ENCODE assay signal across 1 cellular context in genomic region chr6:41895300-41896233, GRCh38.
TF ChIP-seq lines count a peak whose summit lies in the region.

USP49 (minus strand) TSS chr6:41895375; CDS start chr6:41806983, 88,392 bp downstream.

TF ChIP-seq in HepG2, 621 proteins besides CTCF, POLR2A, EP300 and RAD21 (continued from another document):
- no peak for TF ChIP-seq RXRB (CRISPR knock-in tag; IDR thresholded peaks at IDR 0.05; ENCODE audit: borderline replicate concordance)
- TF ChIP-seq HOXD1 (CRISPR knock-in tag; IDR thresholded peaks at IDR 0.05), result no peak
- TF ChIP-seq KLF9 (CRISPR knock-in tag; IDR thresholded peaks at IDR 0.05; ENCODE audit: low read depth), result no peak
- TF ChIP-seq CREM (IDR thresholded peaks at IDR 0.05), result no peak
- TF ChIP-seq CREM (CRISPR knock-in tag; IDR thresholded peaks at IDR 0.05), result no peak
- TF ChIP-seq HHEX (CRISPR knock-in tag; IDR thresholded peaks at IDR 0.05), result no peak
- TF ChIP-seq GPN1 (CRISPR knock-in tag; IDR thresholded peaks at IDR 0.05; ENCODE audit: borderline replicate concordance), result no peak
- peak; percentile 67 for TF ChIP-seq CREB1 (IDR thresholded peaks at IDR 0.05)
- peak; percentile 41; the same call in 1 of the 2 replicates for TF ChIP-seq CREB1 (CRISPR knock-in tag; IDR thresholded peaks at IDR 0.05)
- no peak for TF ChIP-seq ZNF276 (CRISPR knock-in tag; IDR thresholded peaks at IDR 0.05; ENCODE audit: low read depth)
- peak; percentile 48; the same call in 1 of the 2 replicates for TF ChIP-seq ZBTB7B (CRISPR knock-in tag; IDR thresholded peaks at IDR 0.05)
- TF ChIP-seq ZNF598 (CRISPR knock-in tag; IDR thresholded peaks at IDR 0.05; ENCODE audit: borderline replicate concordance), result peak; percentile 64; the same call in 1 of the 2 replicates
- TF ChIP-seq SALL1 (CRISPR knock-in tag; IDR thresholded peaks at IDR 0.05), result no peak
- TF ChIP-seq RNF219 (CRISPR knock-in tag; IDR thresholded peaks at IDR 0.05), result no peak
- TF ChIP-seq PHF20 (CRISPR knock-in tag; IDR thresholded peaks at IDR 0.05), result peak; percentile 16; the same call in 1 of the 2 replicates
- TF ChIP-seq SMYD3 (CRISPR knock-in tag; IDR thresholded peaks at IDR 0.05), result no peak
- no peak for TF ChIP-seq AKNA (CRISPR knock-in tag; IDR thresholded peaks at IDR 0.05; ENCODE audit: borderline replicate concordance)
- TF ChIP-seq RXRA (CRISPR knock-in tag; IDR thresholded peaks at IDR 0.05), result peak; percentile 15; the same call in 1 of the 2 replicates
- TF ChIP-seq MBNL3 (CRISPR knock-in tag; conservative IDR thresholded peaks at IDR 0.05), result no peak
- 0 out of 2 replicates have a peak, but pooled peaks have one; percentile 37 for TF ChIP-seq MTERF4 (CRISPR knock-in tag; IDR thresholded peaks at IDR 0.05)
- TF ChIP-seq ZNF337 (CRISPR knock-in tag; IDR thresholded peaks at IDR 0.05; ENCODE audit: borderline replicate concordance, low read depth), result 0 out of 2 replicates have a peak, but pooled peaks have one; percentile 59
- TF ChIP-seq IRF9 (CRISPR knock-in tag; IDR thresholded peaks at IDR 0.05; ENCODE audit: borderline replicate concordance), result no peak
- peak; percentile 62; the same call in 1 of the 2 replicates for TF ChIP-seq SAP130 (CRISPR knock-in tag; IDR thresholded peaks at IDR 0.05; ENCODE audit: low read depth)
- TF ChIP-seq ZFP36L2 (CRISPR knock-in tag; IDR thresholded peaks at IDR 0.05), result no peak
- no peak for TF ChIP-seq EEA1 (CRISPR knock-in tag; IDR thresholded peaks at IDR 0.05; ENCODE audit: borderline replicate concordance)
